ENCODE assay signal across 17 cellular contexts in the genomic region with DNA sequence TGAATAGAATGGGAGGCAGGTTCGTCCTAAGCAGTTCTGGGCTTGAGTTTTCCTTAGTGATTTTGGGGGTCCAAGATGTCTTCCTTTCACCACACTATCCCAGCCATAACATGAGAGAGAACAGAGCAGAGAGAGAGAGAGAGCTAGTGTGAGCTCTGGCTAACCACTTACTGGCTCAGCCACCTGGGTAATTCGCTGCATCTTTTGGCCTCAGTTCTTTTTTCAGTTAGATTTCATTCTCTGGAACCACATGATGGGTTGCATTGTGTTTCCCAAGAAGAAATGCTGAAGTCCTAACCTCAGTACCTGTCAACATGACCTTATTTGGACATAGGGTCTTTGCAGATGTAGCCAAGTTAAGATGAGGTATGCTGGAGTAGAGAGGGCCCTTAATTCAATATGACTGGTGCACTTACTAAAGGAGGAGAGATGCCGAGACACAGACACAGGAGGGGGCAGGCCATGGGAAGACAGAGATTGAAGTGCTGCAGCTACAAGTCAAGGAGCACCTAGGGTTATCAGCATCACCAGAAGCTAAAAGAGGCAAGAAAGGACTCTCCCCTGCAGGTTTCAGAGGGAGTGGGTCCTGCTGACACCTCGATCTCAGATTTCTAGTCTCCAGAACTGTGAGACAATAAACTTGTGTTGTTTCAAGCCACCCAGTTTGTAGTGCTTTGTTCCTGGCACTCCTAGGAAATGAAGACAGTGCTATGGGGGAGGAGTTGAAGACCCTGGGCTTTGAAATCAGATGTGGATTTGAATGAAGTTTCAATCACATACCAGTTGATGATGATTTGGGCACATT. TPM values are rescaled to one million over a fixed set of nuclear protein-coding genes. Genes with fewer than 3 reads are reported as not detected.
A peak's percentile ranks its signal among the peaks of the same experiment; 100 is the strongest.
DNase-seq lines count a peak whose midpoint lies in the region; ATAC-seq, FAIRE-seq and TF ChIP-seq lines count a peak whose summit lies in the region.
"Had no signal": no experiment of that assay in that cellular context is flagged by ENCODE, and none has a peak within 500 bp of the region (broad histone marks: within the 10 kb centered on the region; RNA-seq: fewer than 3 reads in every experiment).

No MANE protein-coding gene starts in this region.

- intact Hi-C loops in A673 (cut with micrococcal nuclease; ENCODE audit: unreplicated experiment): no loop called here

- no peaks in the 10 kb centered on the region; the same call in 1 of the 2 replicates for H3K9me2 ChIP-seq in GM23338 (ENCODE audit: insufficient read depth)

- H3K4me2 ChIP-seq in GM23338 (no peak overlapping the region; the same call in 1 of the 2 replicates), mesenchymal stem cell (ENCODE audit: low read length, poor library complexity, severe bottlenecking) (no peak overlapping the region)

- WGBS in mesenchymal stem cell: 96% methylated on average over 3 of the region's 4 CpGs

- in situ Hi-C loops in GM13976 (cut with MboI; ENCODE audit: low sequenced_read_pairs, unreplicated experiment): no loop called here

- H3K4me3 ChIP-seq in A673 (ENCODE audit: low read depth, low read length, poor library complexity, severe bottlenecking) (no peak overlapping the region), GM23338 (no peak overlapping the region), mesenchymal stem cell (ENCODE audit: insufficient read depth in 1 of 2, low read depth in 1 of 2, low read length in 2 of 2) (no peak overlapping the region)

- no peak overlapping the region for H2BK120ac ChIP-seq in mesenchymal stem cell (ENCODE audit: low read depth, low read length)

- H3K9ac ChIP-seq in mesenchymal stem cell (ENCODE audit: low read length): peak overlapping the region; percentile 22

- H3K9me3 ChIP-seq in A673 (ENCODE audit: low read depth, low read length, poor library complexity, severe bottlenecking) (no peaks in the 10 kb centered on the region), mesenchymal stem cell (ENCODE audit: control insufficient read depth, low read length) (no peaks in the 10 kb centered on the region)
- H3K9me3 ChIP-seq: BE2C had no signal

- H2AK5ac ChIP-seq in mesenchymal stem cell (ENCODE audit: low read length, severe bottlenecking): peak overlapping the region; percentile 36

- H4K20me1 ChIP-seq in GM23338 (replicated peaks; ENCODE audit: insufficient read depth): no peaks in the 10 kb centered on the region

- POLR2A ChIA-PET in A673 (lab: Charles Lee; ENCODE audit: low non-redundant PET): no interaction called here

- FAIRE-seq in H54 (lab: Jason Lieb, UNC): no peak
- FAIRE-seq: RCC 7860 had no signal

- DNase-seq in A673 (ENCODE audit: low spot score) (no peak), GM23338 (ENCODE audit: low spot score) (no peak), SK-N-DZ (ENCODE audit: low spot score) (peak; percentile 48), mesenchymal stem cell (no peak), GM13976 (ENCODE audit: low spot score) (no peak), NCI-H226 (no peak), H54 (ENCODE audit: insufficient read length, low spot score) (no peak)
- DNase-seq: activated effector memory CD4-positive, alpha-beta T cell treated with anti-CD3 and anti-CD28 coated beads, Interleukin-2, amount 50 U/mL, for 16 hours; BE2C; cortex of kidney; DMS 273 treated with DMSO at 0.1 percent for 48 hours; natural killer cell; NCI-H1048; NCI-H526 treated with DMSO at 0.1 percent for 48 hours; retina had no signal

- H3K27ac Mint-ChIP-seq in GM23338: no peak overlapping the region
- H3K27ac Mint-ChIP-seq: natural killer cell had no signal

- H3K14ac ChIP-seq in mesenchymal stem cell (ENCODE audit: low read length in 2 of 2): no peak overlapping the region

- H3K36me3 ChIP-seq in A673 (ENCODE audit: insufficient read depth, low read length, poor library complexity, severe bottlenecking): no peaks in the 10 kb centered on the region
- no peaks in the 10 kb centered on the region for H3K36me3 ChIP-seq in GM23338 (ENCODE audit: insufficient read depth)
- H3K36me3 ChIP-seq in mesenchymal stem cell (ENCODE audit: control insufficient read depth in 1 of 2, insufficient read depth in 2 of 2, low read depth in 1 of 2, low read length in 2 of 2): no peaks in the 10 kb centered on the region
- H3K36me3 ChIP-seq: BE2C had no signal

- no peak overlapping the region for H3K4ac ChIP-seq in mesenchymal stem cell (ENCODE audit: low read depth in 1 of 2, low read length in 2 of 2)

- H3K79me1 ChIP-seq in mesenchymal stem cell (replicated peaks; ENCODE audit: low read length, poor library complexity, severe bottlenecking): no peaks in the 10 kb centered on the region

- H3K79me2 ChIP-seq in GM23338 (replicated peaks; ENCODE audit: insufficient read depth): no peaks in the 10 kb centered on the region

- peak; percentile 34; the same call in 2 of the 3 replicates for ATAC-seq in GM23338
- no peak for ATAC-seq in GM21576 (IDR thresholded peaks at IDR 0.05; ENCODE audit: unreplicated experiment)
- ATAC-seq: natural killer cell had no signal

- peaks cover 52% of the 10 kb centered on the region for H3K4me1 Mint-ChIP-seq in GM23338
- H3K4me1 Mint-ChIP-seq: natural killer cell had no signal

- no peak for TF ChIP-seq POLR2A in H54 (IDR thresholded peaks at IDR 0.05; ENCODE audit: low read depth, low read length)

- TF ChIP-seq CTCF in A673 (conservative IDR thresholded peaks at IDR 0.05; ENCODE audit: low read depth, low read length): no peak
- no peak for TF ChIP-seq CTCF in GM23338 (conservative IDR thresholded peaks at IDR 0.05; ENCODE audit: low read depth in 2 of 2)
- TF ChIP-seq CTCF in GM13976 (IDR thresholded peaks at IDR 0.05; ENCODE audit: borderline replicate concordance, control extremely low read depth, extremely low read depth, insufficient read depth, missing control alignments): no peak

- H4K8ac ChIP-seq in mesenchymal stem cell (ENCODE audit: low read length): no peak overlapping the region

- no peak overlapping the region for H2BK15ac ChIP-seq in mesenchymal stem cell (ENCODE audit: low read depth, poor library complexity, severe bottlenecking)

- H3K27me3 ChIP-seq in A673 (replicated peaks; ENCODE audit: insufficient read depth, low read depth, low read length, poor library complexity) (no peaks in the 10 kb centered on the region), GM23338 (ENCODE audit: insufficient read depth) (no peaks in the 10 kb centered on the region), mesenchymal stem cell (ENCODE audit: control insufficient read depth in 1 of 2, insufficient read depth in 1 of 2, low read length in 2 of 2) (no peaks in the 10 kb centered on the region)
- H3K27me3 ChIP-seq: BE2C had no signal

- no peaks in the 10 kb centered on the region for H3F3A ChIP-seq in GM23338 (replicated peaks; ENCODE audit: low read depth)

- H3K23ac ChIP-seq in mesenchymal stem cell (ENCODE audit: low read length in 2 of 2): no peak overlapping the region

- peak overlapping the region; percentile 33 for H2AFZ ChIP-seq in GM23338
- H2AFZ ChIP-seq in mesenchymal stem cell (ENCODE audit: low read depth, low read length): no peak overlapping the region

- no peak overlapping the region for H2BK12ac ChIP-seq in mesenchymal stem cell (ENCODE audit: low read length in 2 of 2)

- H3K4me1 ChIP-seq in A673 (ENCODE audit: insufficient read depth, low read length, poor library complexity, severe bottlenecking) (peaks cover 51% of the 10 kb centered on the region), GM23338 (ENCODE audit: insufficient read depth) (peaks cover 31% of the 10 kb centered on the region), mesenchymal stem cell (ENCODE audit: control insufficient read depth, insufficient read depth, low read depth, low read length) (peaks cover 5% of the 10 kb centered on the region)

- H3K18ac ChIP-seq in mesenchymal stem cell (ENCODE audit: low read depth in 1 of 2, low read length in 2 of 2): peak overlapping the region in 1 of 2 experiments; percentile 52

- H3K9me3 Mint-ChIP-seq in GM23338: peaks cover 3% of the 10 kb centered on the region; the same call in 2 of the 3 replicates
- H3K9me3 Mint-ChIP-seq: natural killer cell had no signal

- H2BK5ac ChIP-seq in mesenchymal stem cell (ENCODE audit: low read depth, low read length, poor library complexity, severe bottlenecking): no peak overlapping the region

- CTCF ChIA-PET in A673 (lab: Charles Lee): no interaction called here

- peak overlapping the region; percentile 32 for H4K91ac ChIP-seq in mesenchymal stem cell (ENCODE audit: low read length)

- H3K36me3 Mint-ChIP-seq in GM23338 (ENCODE audit: low read depth): no peaks in the 10 kb centered on the region; the same call in 2 of the 3 replicates
- H3K36me3 Mint-ChIP-seq: natural killer cell had no signal

- H3K27ac ChIP-seq in A673 (ENCODE audit: low read depth, low read length, poor library complexity, severe bottlenecking): peak overlapping the region; percentile 86
- no peak overlapping the region for H3K27ac ChIP-seq in GM23338 (ENCODE audit: low read depth)
- no peak overlapping the region for H3K27ac ChIP-seq in mesenchymal stem cell (ENCODE audit: low read length, poor library complexity, severe bottlenecking)

- H3K4me3 Mint-ChIP-seq in GM23338: no peak overlapping the region
- H3K4me3 Mint-ChIP-seq: natural killer cell had no signal

- peaks cover 10% of the 10 kb centered on the region for H3K27me3 Mint-ChIP-seq in GM23338 (ENCODE audit: insufficient read depth, low read depth, poor library complexity)

- no TSS peak for BruUV-seq in A673 (replicated peaks; lab: Mats Ljungman, UMichigan)

TF ChIP-seq in GM23338, 12 proteins besides CTCF, POLR2A, EP300 and RAD21 (continues in another document):
- TF ChIP-seq EZH2phosphoT487 (IDR thresholded peaks at IDR 0.05; ENCODE audit: unreplicated experiment): no peak
- TF ChIP-seq ZNF331 (CRISPR knock-in tag; IDR thresholded peaks at IDR 0.05; ENCODE audit: low read depth): no peak
- TF ChIP-seq JUNB (IDR thresholded peaks at IDR 0.05; ENCODE audit: unreplicated experiment): no peak
- TF ChIP-seq CREB1 (CRISPR knock-in tag; IDR thresholded peaks at IDR 0.05; ENCODE audit: low read depth): no peak
- no peak for TF ChIP-seq POLR2AphosphoS5 (IDR thresholded peaks at IDR 0.05; ENCODE audit: low read depth)
- no peak for TF ChIP-seq STAT1 (IDR thresholded peaks at IDR 0.05; ENCODE audit: unreplicated experiment)

RNA-seq across cellular contexts. Expression of gene TARBP1, which starts 26.2 kb away (rescaled TPM):
- total RNA-seq in A673 (2021): 28.0 and 31.9 TPM in 2 replicates
- 18.8 and 44.8 TPM in 2 replicates for total RNA-seq in GM23338 (2014; rRNA removed; shearing (Covaris generic))
- 14.9 and 17.4 TPM in 2 replicates for polyA plus RNA-seq in GM23338 (2016; fragmentation: Nextera tagmentation; extraction: Ambion mirVana)
- 13.9 and 15.3 TPM in 2 replicates for polyA plus RNA-seq in SK-N-DZ (2014; cell fraction: cytosol; rRNA removed)
- 68.8 and 95.8 TPM in 2 replicates for polyA plus RNA-seq in SK-N-DZ (2014; cell fraction: nucleus; rRNA removed)
- polyA plus RNA-seq in mesenchymal stem cell (2013, experiment 1 of 2): 8.1 TPM
- polyA plus RNA-seq in mesenchymal stem cell (2013, experiment 2 of 2): 6.9 TPM
